Comparison of ENCODE assay signal across 27 cellular contexts in the genomic region with DNA sequence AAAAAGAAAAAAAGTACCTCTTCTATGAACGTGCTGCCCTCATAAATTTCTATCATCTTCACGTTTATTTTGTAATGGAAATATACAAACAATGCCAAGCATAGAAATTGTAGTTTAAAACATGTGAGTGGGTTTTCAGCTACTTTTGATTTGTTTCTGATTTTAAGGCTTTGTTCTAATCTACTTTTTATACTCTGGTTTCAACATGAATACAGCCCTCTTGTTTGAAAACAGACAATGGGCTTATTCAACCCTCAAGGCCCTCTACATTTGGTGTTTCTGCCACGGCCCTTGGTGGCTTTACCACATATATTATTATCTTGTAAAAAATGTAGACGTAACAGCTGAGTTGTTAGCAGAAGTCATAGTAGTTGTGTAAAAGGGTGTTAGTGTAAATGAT.
DNase-seq lines count a peak whose midpoint lies in the region; ATAC-seq and TF ChIP-seq lines count a peak whose summit lies in the region.
"Had no signal": no experiment of that assay in that cellular context is flagged by ENCODE, and none has a peak within 500 bp of the region (broad histone marks: within the 10 kb centered on the region; RNA-seq: fewer than 3 reads in every experiment).

No MANE protein-coding gene starts in this region.

- H2BK12ac ChIP-seq in mesenchymal stem cell (ENCODE audit: low read length in 2 of 2): no peak overlapping the region

- H3K36me3 ChIP-seq in HUES64 (ENCODE audit: insufficient read depth, low read length) (no peaks in the 10 kb centered on the region), mesodermal cell (ENCODE audit: control insufficient read depth, insufficient read depth, low read length) (no peaks in the 10 kb centered on the region), lower lobe of right lung (no peaks in the 10 kb centered on the region), mesenchymal stem cell (ENCODE audit: control insufficient read depth in 1 of 2, insufficient read depth in 2 of 2, low read depth in 1 of 2, low read length in 2 of 2) (no peaks in the 10 kb centered on the region)
- H3K36me3 ChIP-seq: colonic mucosa, gastroesophageal sphincter, pancreas, Peyer's patch, vagina had no signal

- H3K27ac ChIP-seq in HUES64 (ENCODE audit: low read depth, low read length): peak overlapping the region; percentile 0
- H3K27ac ChIP-seq in dorsolateral prefrontal cortex: peak overlapping the region in 33 of 59 donors; percentile 4 to 83 (median 43)
- H3K27ac ChIP-seq in mesodermal cell (ENCODE audit: low read depth, low read length, severe bottlenecking): peak overlapping the region; percentile 61
- H3K27ac ChIP-seq in lower lobe of right lung: no peak overlapping the region
- no peak overlapping the region for H3K27ac ChIP-seq in mesenchymal stem cell (ENCODE audit: low read length, poor library complexity, severe bottlenecking)
- H3K27ac ChIP-seq: colonic mucosa, gastroesophageal sphincter, pancreas, Peyer's patch, vagina had no signal

- no peak overlapping the region for H2AFZ ChIP-seq in mesenchymal stem cell (ENCODE audit: low read depth, low read length)

- H4K91ac ChIP-seq in mesenchymal stem cell (ENCODE audit: low read length): no peak overlapping the region

- H4K8ac ChIP-seq in mesenchymal stem cell (ENCODE audit: low read length): no peak overlapping the region

- no peak overlapping the region for H2BK5ac ChIP-seq in mesenchymal stem cell (ENCODE audit: low read depth, low read length, poor library complexity, severe bottlenecking)

- H2BK120ac ChIP-seq in mesenchymal stem cell (ENCODE audit: low read depth, low read length): no peak overlapping the region

- peaks cover 67% of the 10 kb centered on the region for H3K4me1 ChIP-seq in HUES64 (ENCODE audit: insufficient read depth, low read length)
- H3K4me1 ChIP-seq in mesodermal cell (ENCODE audit: control insufficient read depth, insufficient read depth, low read length, poor library complexity, severe bottlenecking): peaks cover 43% of the 10 kb centered on the region
- H3K4me1 ChIP-seq in lower lobe of right lung: peaks cover 6% of the 10 kb centered on the region
- peaks cover 1% of the 10 kb centered on the region for H3K4me1 ChIP-seq in mesenchymal stem cell (ENCODE audit: control insufficient read depth, insufficient read depth, low read depth, low read length)
- H3K4me1 ChIP-seq: colonic mucosa, pancreas, vagina had no signal

- TF ChIP-seq CTCF in dorsolateral prefrontal cortex (IDR thresholded peaks at IDR 0.05 in 54 of 56, conservative IDR thresholded peaks at IDR 0.05 in 2 of 56; ENCODE audit: low read depth in 1 of 56, partially characterized antibody in 56 of 56): peak in 2 of 56 donors; percentile 14 to 17
- TF ChIP-seq CTCF in lower lobe of right lung (IDR thresholded peaks at IDR 0.05): no peak

- peak; percentile 34 for ATAC-seq in sciatic nerve
- no peak for ATAC-seq in lower lobe of right lung
- ATAC-seq: activated T-cell treated with anti-CD3 and anti-CD28 coated beads, Interleukin-2, amount 50 U/mL, for 4 hours; gastroesophageal sphincter; left lobe of liver; natural killer cell; pancreas had no signal

- no peak overlapping the region for H2BK15ac ChIP-seq in mesenchymal stem cell (ENCODE audit: low read depth, poor library complexity, severe bottlenecking)

- intact Hi-C loops in dorsolateral prefrontal cortex (cut with DNase I): no loop called here
- intact Hi-C loops in sciatic nerve (cut with DNase I): no loop called here
- intact Hi-C loops in lower lobe of right lung (cut with DNase I): no loop called here

- H3K9me3 ChIP-seq in HUES64 (ENCODE audit: insufficient read depth, low read depth, low read length) (no peaks in the 10 kb centered on the region), mesodermal cell (ENCODE audit: control insufficient read depth, low read length) (no peaks in the 10 kb centered on the region), lower lobe of right lung (no peaks in the 10 kb centered on the region), mesenchymal stem cell (ENCODE audit: control insufficient read depth, low read length) (no peaks in the 10 kb centered on the region)
- H3K9me3 ChIP-seq: colonic mucosa, gastroesophageal sphincter, pancreas, Peyer's patch, vagina had no signal

- H3K14ac ChIP-seq in mesenchymal stem cell (ENCODE audit: low read length in 2 of 2): no peak overlapping the region

- WGBS in HUES64: 74% methylated on average over 2 of the region's 4 CpGs
- WGBS in mesodermal cell (ENCODE audit: insufficient coverage in 2 of 2), 2 experiments: no CpG with 5 or more reads among the region's 4 CpGs
- WGBS in mesenchymal stem cell: 90% methylated on average over 2 of the region's 4 CpGs

- no peak overlapping the region for H3K4ac ChIP-seq in mesenchymal stem cell (ENCODE audit: low read depth in 1 of 2, low read length in 2 of 2)

- H3K27me3 ChIP-seq in HUES64 (ENCODE audit: insufficient read depth, low read length) (no peaks in the 10 kb centered on the region), dorsolateral prefrontal cortex (no peaks in the 10 kb centered on the region), lower lobe of right lung (ENCODE audit: low read depth) (no peaks in the 10 kb centered on the region), mesenchymal stem cell (ENCODE audit: control insufficient read depth in 1 of 2, insufficient read depth in 1 of 2, low read length in 2 of 2) (no peaks in the 10 kb centered on the region)
- H3K27me3 ChIP-seq: colonic mucosa, gastroesophageal sphincter, pancreas, Peyer's patch, vagina had no signal

- DNase-seq in dorsolateral prefrontal cortex (no peak), sciatic nerve (ENCODE audit: low spot score) (no peak), lower lobe of right lung (no peak), NCI-H1105 treated with DMSO at 0.1 percent for 48 hours (lab: John Stamatoyannopoulos, UW) (no peak), mesenchymal stem cell (no peak), AG20443 (ENCODE audit: low spot score) (no peak)
- DNase-seq: activated B cell treated with CpG ODN at 0.5 μM for 24 hours; activated CD4-positive, alpha-beta T cell treated with anti-CD3 and anti-CD28 coated beads, Interleukin-2, amount 50 U/mL, for 1 hour; activated naive CD4-positive, alpha-beta T cell treated with anti-CD3 and anti-CD28 coated beads for 36 hours; activated T-cell treated with anti-CD3 and anti-CD28 coated beads, Interleukin-2, amount 50 U/mL, for 4 hours; Calu3; colonic mucosa; natural killer cell; NCI-H1105; NCI-H1930; NCI-H2227 treated with DMSO at 0.1 percent for 48 hours; NCI-H69; pancreas; Peyer's patch; SIG-M5; stimulated activated CD4-positive, alpha-beta T cell treated with anti-CD3 and anti-CD28 coated beads, Interleukin-15, amount 100 ng/mL, for 24 hours; stimulated activated naive CD4-positive, alpha-beta T cell had no signal

- no peak overlapping the region for H3K18ac ChIP-seq in mesenchymal stem cell (ENCODE audit: low read depth in 1 of 2, low read length in 2 of 2)

- no peak overlapping the region for H3K4me2 ChIP-seq in mesenchymal stem cell (ENCODE audit: low read length, poor library complexity, severe bottlenecking)

- H3K9ac ChIP-seq in HUES64 (ENCODE audit: low read depth, low read length) (no peak overlapping the region), mesenchymal stem cell (ENCODE audit: low read length) (no peak overlapping the region)

- H2AK5ac ChIP-seq in mesenchymal stem cell (ENCODE audit: low read length, severe bottlenecking): no peak overlapping the region

- no peak overlapping the region for H3K23ac ChIP-seq in mesenchymal stem cell (ENCODE audit: low read length in 2 of 2)

- H3K4me3 ChIP-seq in HUES64 (ENCODE audit: low read length): no peak overlapping the region
- H3K4me3 ChIP-seq in dorsolateral prefrontal cortex: peak overlapping the region in 2 of 59 donors; percentile 14 to 20
- H3K4me3 ChIP-seq in mesodermal cell (ENCODE audit: extremely low read depth, insufficient read depth, low read length, poor library complexity, severe bottlenecking): no peak overlapping the region
- H3K4me3 ChIP-seq in lower lobe of right lung: no peak overlapping the region
- no peak overlapping the region for H3K4me3 ChIP-seq in mesenchymal stem cell (ENCODE audit: insufficient read depth in 1 of 2, low read depth in 1 of 2, low read length in 2 of 2)
- H3K4me3 ChIP-seq: colonic mucosa, gastroesophageal sphincter, pancreas, Peyer's patch, vagina had no signal

- H3K79me1 ChIP-seq in mesenchymal stem cell (replicated peaks; ENCODE audit: low read length, poor library complexity, severe bottlenecking): no peaks in the 10 kb centered on the region

Comparison
In these comparisons a context has a peak if more than half of its experiments do, and no peak if none do; other contexts are left out.
1. H3K27ac ChIP-seq: peak in HUES64 (single experiment), dorsolateral prefrontal cortex (33 of 59) and mesodermal cell (single experiment); none in lower lobe of right lung (single experiment) and mesenchymal stem cell (single experiment).